ENCODE assay signal across 9 cellular contexts in the genomic region with DNA sequence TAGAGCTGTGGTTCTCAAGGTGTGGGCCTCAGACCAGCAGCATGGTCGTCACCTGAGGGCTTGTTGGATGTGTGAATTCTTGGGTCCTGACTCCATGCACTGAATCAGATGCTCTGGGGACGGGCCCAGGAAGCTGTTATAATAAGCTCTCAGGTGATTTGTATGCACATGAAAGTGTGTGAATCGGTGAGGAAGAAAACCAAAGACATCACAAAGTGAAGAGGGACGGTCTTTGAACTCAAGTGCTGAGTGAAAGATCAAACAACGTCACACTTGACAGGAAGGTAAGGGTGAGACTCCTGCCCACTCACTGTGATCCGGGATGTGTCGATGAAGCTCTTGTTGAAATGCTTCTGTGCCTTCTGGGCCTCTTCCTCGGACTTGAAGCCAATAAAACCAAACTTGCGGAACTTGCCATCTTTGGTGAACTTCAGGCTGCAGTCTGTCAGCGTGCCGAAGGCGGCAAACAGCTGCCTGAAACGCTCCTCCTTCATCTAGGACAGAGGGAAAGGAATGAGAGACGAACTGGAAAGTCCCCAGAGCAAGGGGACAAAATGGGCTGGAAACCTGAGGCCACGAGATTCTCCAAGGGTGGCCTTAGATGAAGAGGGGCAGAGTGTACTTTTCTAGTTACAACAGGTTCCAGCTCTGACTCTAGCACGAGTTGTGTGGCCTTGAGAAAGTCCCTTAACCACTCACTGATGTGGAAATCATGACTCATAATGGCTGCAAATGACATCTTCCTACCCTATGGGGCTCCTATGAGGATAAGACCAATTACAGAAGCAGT. TPM values are rescaled to one million over a fixed set of nuclear protein-coding genes. Genes with fewer than 3 reads are reported as not detected.
DNase-seq lines count a peak whose midpoint lies in the region; ATAC-seq and TF ChIP-seq lines count a peak whose summit lies in the region.
"Had no signal": no experiment of that assay in that cellular context is flagged by ENCODE, and none has a peak within 500 bp of the region (broad histone marks: within the 10 kb centered on the region; RNA-seq: fewer than 3 reads in every experiment).

No MANE protein-coding gene starts in this region.

- no peak overlapping the region for H3K4me3 ChIP-seq in gastroesophageal sphincter

- WGBS in gastroesophageal sphincter (ENCODE audit: low coverage in 1 of 2), 2 donors = 76 to 87% methylated on average over 5 to 14 of the region's 16 CpGs

- H3K27ac ChIP-seq in gastroesophageal sphincter = no peak overlapping the region

- H3K27me3 ChIP-seq in gastroesophageal sphincter = no peaks in the 10 kb centered on the region

- no peaks in the 10 kb centered on the region for H3K9me3 ChIP-seq in gastroesophageal sphincter

- DNase-seq in GM04504 (ENCODE audit: low read depth) = peak; percentile 3
- DNase-seq in activated CD8-positive, alpha-beta memory T cell treated with anti-CD3 and anti-CD28 coated beads, Interleukin-2, amount 50 U/mL, for 48 hours = peak; percentile 70
- peak; percentile 34 for DNase-seq in non-pigmented ciliary epithelial cell (ENCODE audit: low read depth)
- DNase-seq in inferior parietal cortex (ENCODE audit: extremely low spot score) = no peak
- DNase-seq in mucosa of gallbladder (ENCODE audit: low spot score) = no peak
- DNase-seq in UCSD-AML1 (lab: John Stamatoyannopoulos, UW; ENCODE audit: unreplicated experiment) = no peak
- DNase-seq: NCI-H187 treated with DMSO at 0.1 percent for 48 hours had no signal

- H3K36me3 ChIP-seq in gastroesophageal sphincter = peaks cover 0 to 69% of the 10 kb centered on the region in 2 donors

- TF ChIP-seq CTCF in gastroesophageal sphincter (IDR thresholded peaks at IDR 0.05) = no peak

- no peak for TF ChIP-seq POLR2A in gastroesophageal sphincter (IDR thresholded peaks at IDR 0.05)

- ATAC-seq in HG02885 (IDR thresholded peaks at IDR 0.05; ENCODE audit: poor library complexity, unreplicated experiment) (peak; percentile 44), gastroesophageal sphincter (no peak)

- TF ChIP-seq EP300 in gastroesophageal sphincter (IDR thresholded peaks at IDR 0.05) = no peak

- H3K4me1 ChIP-seq in gastroesophageal sphincter = peaks cover 0 to 23% (median 4%) of the 10 kb centered on the region in 3 donors

RNA-seq across cellular contexts. Expression of a gene that starts 4.0 kb away (rescaled TPM):
- total RNA-seq in gastroesophageal sphincter (10 to 100 TPM; 24.5 to 45.3 (median 33.9) TPM), mucosa of gallbladder (30.6 TPM)

Comparison
In these comparisons a context has a peak if more than half of its experiments do, and no peak if none do; other contexts are left out.
1. DNase-seq: peak in GM04504 (single experiment), activated CD8-positive, alpha-beta memory T cell treated with anti-CD3 and anti-CD28 coated beads, Interleukin-2, amount 50 U/mL, for 48 hours (single experiment) and non-pigmented ciliary epithelial cell (single experiment); none in inferior parietal cortex (single experiment), mucosa of gallbladder (single experiment) and UCSD-AML1 (single experiment).